Comparison of ENCODE assay signal across 1 cellular context in the genomic region with DNA sequence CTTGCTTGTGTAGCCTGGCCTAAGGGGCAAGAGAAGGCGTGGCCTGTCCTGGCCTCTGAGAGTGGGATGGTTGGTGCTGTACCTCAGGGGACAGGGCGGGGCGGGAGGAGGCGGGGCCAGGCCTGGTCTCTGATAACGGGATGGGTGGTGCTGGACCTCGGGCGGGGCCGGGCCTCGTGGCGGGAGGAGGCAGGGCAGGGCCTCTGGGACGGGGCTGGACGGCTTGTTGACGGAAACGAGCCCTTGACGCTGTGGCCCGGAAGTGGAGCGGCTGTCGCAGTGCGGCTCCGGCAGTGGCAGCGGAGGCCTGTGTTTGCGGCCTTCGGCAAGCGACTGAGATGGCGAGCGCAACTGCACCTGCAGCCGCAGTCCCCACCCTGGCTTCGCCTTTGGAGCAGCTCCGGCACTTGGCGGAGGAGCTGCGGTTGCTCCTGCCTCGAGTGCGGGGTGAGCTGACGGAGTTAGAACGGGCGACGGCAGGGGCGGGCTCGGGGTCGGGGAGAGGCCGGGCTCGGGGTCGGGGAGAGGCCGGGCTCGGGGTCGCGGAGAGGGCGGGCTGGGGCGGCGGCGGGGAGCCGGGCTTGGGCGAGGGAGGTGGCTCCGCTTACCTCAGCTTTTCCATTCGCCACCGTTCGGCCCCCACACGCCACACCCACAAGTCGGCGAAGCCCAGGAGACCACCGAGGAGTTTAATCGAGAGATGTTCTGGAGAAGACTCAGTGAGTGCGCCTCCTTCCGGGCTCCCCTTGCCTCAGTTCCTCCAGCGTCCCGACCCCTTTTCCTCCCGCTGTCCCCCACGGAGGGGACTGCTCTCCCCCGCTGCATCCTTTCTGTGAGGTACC.
A peak's percentile ranks its signal among the peaks of the same experiment; 100 is the strongest.
TF ChIP-seq lines count a peak whose summit lies in the region.

A gene with protein sequence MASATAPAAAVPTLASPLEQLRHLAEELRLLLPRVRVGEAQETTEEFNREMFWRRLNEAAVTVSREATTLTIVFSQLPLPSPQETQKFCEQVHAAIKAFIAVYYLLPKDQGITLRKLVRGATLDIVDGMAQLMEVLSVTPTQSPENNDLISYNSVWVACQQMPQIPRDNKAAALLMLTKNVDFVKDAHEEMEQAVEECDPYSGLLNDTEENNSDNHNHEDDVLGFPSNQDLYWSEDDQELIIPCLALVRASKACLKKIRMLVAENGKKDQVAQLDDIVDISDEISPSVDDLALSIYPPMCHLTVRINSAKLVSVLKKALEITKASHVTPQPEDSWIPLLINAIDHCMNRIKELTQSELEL (plus strand): TSS at position 243 of the 842 bp plus-strand sequence. CDS start 96 bp downstream, at position 339.

TF ChIP-seq in K562, 482 proteins besides CTCF, POLR2A, EP300 and RAD21 (continued from another document and continues in another):
- TF ChIP-seq, protein P1, sequence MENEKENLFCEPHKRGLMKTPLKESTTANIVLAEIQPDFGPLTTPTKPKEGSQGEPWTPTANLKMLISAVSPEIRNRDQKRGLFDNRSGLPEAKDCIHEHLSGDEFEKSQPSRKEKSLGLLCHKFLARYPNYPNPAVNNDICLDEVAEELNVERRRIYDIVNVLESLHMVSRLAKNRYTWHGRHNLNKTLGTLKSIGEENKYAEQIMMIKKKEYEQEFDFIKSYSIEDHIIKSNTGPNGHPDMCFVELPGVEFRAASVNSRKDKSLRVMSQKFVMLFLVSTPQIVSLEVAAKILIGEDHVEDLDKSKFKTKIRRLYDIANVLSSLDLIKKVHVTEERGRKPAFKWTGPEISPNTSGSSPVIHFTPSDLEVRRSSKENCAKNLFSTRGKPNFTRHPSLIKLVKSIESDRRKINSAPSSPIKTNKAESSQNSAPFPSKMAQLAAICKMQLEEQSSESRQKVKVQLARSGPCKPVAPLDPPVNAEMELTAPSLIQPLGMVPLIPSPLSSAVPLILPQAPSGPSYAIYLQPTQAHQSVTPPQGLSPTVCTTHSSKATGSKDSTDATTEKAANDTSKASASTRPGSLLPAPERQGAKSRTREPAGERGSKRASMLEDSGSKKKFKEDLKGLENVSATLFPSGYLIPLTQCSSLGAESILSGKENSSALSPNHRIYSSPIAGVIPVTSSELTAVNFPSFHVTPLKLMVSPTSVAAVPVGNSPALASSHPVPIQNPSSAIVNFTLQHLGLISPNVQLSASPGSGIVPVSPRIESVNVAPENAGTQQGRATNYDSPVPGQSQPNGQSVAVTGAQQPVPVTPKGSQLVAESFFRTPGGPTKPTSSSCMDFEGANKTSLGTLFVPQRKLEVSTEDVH (IDR thresholded peaks at IDR 0.05; ENCODE audit: low read depth, partially characterized antibody), result peak; percentile 86
- TF ChIP-seq NFYB (IDR thresholded peaks at IDR 0.05; ENCODE audit: extremely low read depth, insufficient read length) (no peak), GABPB2 (CRISPR knock-in tag; conservative IDR thresholded peaks at IDR 0.05) (no peak), SMAD2 (IDR thresholded peaks at IDR 0.05; ENCODE audit: low read depth, low read length) (no peak), CTBP1 (IDR thresholded peaks at IDR 0.05; ENCODE audit: borderline replicate concordance) (peak; percentile 93), TEAD1 (CRISPR knock-in tag; IDR thresholded peaks at IDR 0.05) (peak; percentile 57 to 86), TRIM28 (IDR thresholded peaks at IDR 0.05) (no peak), TCF3 (CRISPR knock-in tag; IDR thresholded peaks at IDR 0.05) (peak; percentile 39; the same call in 1 of the 2 replicates), XRCC3 (IDR thresholded peaks at IDR 0.05) (no peak), ESRRA (IDR thresholded peaks at IDR 0.05; ENCODE audit: borderline replicate concordance, low read depth) (peak; percentile 17; the same call in 1 of the 2 replicates), CBX5 (IDR thresholded peaks at IDR 0.05; ENCODE audit: borderline replicate concordance, low read depth) (no peak), CSDE1 (IDR thresholded peaks at IDR 0.05) (no peak), HDAC3 (IDR thresholded peaks at IDR 0.05; ENCODE audit: borderline replicate concordance, partially characterized antibody) (no peak), RBM15 (IDR thresholded peaks at IDR 0.05; ENCODE audit: insufficient read depth, low read length) (no peak), CBX1 (IDR thresholded peaks at IDR 0.05; ENCODE audit: low read depth) (peak; percentile 80; the same call in 1 of the 2 replicates), LEF1 (IDR thresholded peaks at IDR 0.05) (no peak), ZNF143 (CRISPR knock-in tag; IDR thresholded peaks at IDR 0.05) (no peak; the same call in 1 of the 2 replicates), MCM5 (IDR thresholded peaks at IDR 0.05; ENCODE audit: low read depth) (no peak), TEAD2 (tag; IDR thresholded peaks at IDR 0.05) (no peak), ZNF146 (CRISPR knock-in tag; IDR thresholded peaks at IDR 0.05; ENCODE audit: unreplicated experiment) (no peak), SNIP1 (IDR thresholded peaks at IDR 0.05; ENCODE audit: low read depth) (no peak), MAFG (tag; conservative IDR thresholded peaks at IDR 0.05) (no peak), MYNN (IDR thresholded peaks at IDR 0.05) (peak; percentile 84; the same call in 1 of the 2 replicates), MYNN (CRISPR knock-in tag; IDR thresholded peaks at IDR 0.05) (no peak), RHOXF2B (CRISPR knock-in tag; conservative IDR thresholded peaks at IDR 0.05) (no peak), IRF2 (CRISPR knock-in tag; IDR thresholded peaks at IDR 0.05) (no peak), SOX6 (IDR thresholded peaks at IDR 0.05) (peak; percentile 10; the same call in 1 of the 2 replicates), ZNF431 (CRISPR knock-in tag; IDR thresholded peaks at IDR 0.05) (0 out of 2 replicates have a peak, but pooled peaks have one; percentile 48), ZNF274 (IDR thresholded peaks at IDR 0.05; ENCODE audit: borderline replicate concordance, low read depth, low read length) (no peak)
- TF ChIP-seq, protein P2, sequence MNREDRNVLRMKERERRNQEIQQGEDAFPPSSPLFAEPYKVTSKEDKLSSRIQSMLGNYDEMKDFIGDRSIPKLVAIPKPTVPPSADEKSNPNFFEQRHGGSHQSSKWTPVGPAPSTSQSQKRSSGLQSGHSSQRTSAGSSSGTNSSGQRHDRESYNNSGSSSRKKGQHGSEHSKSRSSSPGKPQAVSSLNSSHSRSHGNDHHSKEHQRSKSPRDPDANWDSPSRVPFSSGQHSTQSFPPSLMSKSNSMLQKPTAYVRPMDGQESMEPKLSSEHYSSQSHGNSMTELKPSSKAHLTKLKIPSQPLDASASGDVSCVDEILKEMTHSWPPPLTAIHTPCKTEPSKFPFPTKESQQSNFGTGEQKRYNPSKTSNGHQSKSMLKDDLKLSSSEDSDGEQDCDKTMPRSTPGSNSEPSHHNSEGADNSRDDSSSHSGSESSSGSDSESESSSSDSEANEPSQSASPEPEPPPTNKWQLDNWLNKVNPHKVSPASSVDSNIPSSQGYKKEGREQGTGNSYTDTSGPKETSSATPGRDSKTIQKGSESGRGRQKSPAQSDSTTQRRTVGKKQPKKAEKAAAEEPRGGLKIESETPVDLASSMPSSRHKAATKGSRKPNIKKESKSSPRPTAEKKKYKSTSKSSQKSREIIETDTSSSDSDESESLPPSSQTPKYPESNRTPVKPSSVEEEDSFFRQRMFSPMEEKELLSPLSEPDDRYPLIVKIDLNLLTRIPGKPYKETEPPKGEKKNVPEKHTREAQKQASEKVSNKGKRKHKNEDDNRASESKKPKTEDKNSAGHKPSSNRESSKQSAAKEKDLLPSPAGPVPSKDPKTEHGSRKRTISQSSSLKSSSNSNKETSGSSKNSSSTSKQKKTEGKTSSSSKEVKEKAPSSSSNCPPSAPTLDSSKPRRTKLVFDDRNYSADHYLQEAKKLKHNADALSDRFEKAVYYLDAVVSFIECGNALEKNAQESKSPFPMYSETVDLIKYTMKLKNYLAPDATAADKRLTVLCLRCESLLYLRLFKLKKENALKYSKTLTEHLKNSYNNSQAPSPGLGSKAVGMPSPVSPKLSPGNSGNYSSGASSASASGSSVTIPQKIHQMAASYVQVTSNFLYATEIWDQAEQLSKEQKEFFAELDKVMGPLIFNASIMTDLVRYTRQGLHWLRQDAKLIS (CRISPR knock-in tag; IDR thresholded peaks at IDR 0.05), result no peak
- TF ChIP-seq, protein P3, sequence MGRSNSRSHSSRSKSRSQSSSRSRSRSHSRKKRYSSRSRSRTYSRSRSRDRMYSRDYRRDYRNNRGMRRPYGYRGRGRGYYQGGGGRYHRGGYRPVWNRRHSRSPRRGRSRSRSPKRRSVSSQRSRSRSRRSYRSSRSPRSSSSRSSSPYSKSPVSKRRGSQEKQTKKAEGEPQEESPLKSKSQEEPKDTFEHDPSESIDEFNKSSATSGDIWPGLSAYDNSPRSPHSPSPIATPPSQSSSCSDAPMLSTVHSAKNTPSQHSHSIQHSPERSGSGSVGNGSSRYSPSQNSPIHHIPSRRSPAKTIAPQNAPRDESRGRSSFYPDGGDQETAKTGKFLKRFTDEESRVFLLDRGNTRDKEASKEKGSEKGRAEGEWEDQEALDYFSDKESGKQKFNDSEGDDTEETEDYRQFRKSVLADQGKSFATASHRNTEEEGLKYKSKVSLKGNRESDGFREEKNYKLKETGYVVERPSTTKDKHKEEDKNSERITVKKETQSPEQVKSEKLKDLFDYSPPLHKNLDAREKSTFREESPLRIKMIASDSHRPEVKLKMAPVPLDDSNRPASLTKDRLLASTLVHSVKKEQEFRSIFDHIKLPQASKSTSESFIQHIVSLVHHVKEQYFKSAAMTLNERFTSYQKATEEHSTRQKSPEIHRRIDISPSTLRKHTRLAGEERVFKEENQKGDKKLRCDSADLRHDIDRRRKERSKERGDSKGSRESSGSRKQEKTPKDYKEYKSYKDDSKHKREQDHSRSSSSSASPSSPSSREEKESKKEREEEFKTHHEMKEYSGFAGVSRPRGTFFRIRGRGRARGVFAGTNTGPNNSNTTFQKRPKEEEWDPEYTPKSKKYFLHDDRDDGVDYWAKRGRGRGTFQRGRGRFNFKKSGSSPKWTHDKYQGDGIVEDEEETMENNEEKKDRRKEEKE (IDR thresholded peaks at IDR 0.05; ENCODE audit: borderline replicate concordance in 1 of 2, control insufficient read depth in 1 of 2, low read depth in 2 of 2, low read length in 1 of 2), result no peak
- TF ChIP-seq, protein P4, sequence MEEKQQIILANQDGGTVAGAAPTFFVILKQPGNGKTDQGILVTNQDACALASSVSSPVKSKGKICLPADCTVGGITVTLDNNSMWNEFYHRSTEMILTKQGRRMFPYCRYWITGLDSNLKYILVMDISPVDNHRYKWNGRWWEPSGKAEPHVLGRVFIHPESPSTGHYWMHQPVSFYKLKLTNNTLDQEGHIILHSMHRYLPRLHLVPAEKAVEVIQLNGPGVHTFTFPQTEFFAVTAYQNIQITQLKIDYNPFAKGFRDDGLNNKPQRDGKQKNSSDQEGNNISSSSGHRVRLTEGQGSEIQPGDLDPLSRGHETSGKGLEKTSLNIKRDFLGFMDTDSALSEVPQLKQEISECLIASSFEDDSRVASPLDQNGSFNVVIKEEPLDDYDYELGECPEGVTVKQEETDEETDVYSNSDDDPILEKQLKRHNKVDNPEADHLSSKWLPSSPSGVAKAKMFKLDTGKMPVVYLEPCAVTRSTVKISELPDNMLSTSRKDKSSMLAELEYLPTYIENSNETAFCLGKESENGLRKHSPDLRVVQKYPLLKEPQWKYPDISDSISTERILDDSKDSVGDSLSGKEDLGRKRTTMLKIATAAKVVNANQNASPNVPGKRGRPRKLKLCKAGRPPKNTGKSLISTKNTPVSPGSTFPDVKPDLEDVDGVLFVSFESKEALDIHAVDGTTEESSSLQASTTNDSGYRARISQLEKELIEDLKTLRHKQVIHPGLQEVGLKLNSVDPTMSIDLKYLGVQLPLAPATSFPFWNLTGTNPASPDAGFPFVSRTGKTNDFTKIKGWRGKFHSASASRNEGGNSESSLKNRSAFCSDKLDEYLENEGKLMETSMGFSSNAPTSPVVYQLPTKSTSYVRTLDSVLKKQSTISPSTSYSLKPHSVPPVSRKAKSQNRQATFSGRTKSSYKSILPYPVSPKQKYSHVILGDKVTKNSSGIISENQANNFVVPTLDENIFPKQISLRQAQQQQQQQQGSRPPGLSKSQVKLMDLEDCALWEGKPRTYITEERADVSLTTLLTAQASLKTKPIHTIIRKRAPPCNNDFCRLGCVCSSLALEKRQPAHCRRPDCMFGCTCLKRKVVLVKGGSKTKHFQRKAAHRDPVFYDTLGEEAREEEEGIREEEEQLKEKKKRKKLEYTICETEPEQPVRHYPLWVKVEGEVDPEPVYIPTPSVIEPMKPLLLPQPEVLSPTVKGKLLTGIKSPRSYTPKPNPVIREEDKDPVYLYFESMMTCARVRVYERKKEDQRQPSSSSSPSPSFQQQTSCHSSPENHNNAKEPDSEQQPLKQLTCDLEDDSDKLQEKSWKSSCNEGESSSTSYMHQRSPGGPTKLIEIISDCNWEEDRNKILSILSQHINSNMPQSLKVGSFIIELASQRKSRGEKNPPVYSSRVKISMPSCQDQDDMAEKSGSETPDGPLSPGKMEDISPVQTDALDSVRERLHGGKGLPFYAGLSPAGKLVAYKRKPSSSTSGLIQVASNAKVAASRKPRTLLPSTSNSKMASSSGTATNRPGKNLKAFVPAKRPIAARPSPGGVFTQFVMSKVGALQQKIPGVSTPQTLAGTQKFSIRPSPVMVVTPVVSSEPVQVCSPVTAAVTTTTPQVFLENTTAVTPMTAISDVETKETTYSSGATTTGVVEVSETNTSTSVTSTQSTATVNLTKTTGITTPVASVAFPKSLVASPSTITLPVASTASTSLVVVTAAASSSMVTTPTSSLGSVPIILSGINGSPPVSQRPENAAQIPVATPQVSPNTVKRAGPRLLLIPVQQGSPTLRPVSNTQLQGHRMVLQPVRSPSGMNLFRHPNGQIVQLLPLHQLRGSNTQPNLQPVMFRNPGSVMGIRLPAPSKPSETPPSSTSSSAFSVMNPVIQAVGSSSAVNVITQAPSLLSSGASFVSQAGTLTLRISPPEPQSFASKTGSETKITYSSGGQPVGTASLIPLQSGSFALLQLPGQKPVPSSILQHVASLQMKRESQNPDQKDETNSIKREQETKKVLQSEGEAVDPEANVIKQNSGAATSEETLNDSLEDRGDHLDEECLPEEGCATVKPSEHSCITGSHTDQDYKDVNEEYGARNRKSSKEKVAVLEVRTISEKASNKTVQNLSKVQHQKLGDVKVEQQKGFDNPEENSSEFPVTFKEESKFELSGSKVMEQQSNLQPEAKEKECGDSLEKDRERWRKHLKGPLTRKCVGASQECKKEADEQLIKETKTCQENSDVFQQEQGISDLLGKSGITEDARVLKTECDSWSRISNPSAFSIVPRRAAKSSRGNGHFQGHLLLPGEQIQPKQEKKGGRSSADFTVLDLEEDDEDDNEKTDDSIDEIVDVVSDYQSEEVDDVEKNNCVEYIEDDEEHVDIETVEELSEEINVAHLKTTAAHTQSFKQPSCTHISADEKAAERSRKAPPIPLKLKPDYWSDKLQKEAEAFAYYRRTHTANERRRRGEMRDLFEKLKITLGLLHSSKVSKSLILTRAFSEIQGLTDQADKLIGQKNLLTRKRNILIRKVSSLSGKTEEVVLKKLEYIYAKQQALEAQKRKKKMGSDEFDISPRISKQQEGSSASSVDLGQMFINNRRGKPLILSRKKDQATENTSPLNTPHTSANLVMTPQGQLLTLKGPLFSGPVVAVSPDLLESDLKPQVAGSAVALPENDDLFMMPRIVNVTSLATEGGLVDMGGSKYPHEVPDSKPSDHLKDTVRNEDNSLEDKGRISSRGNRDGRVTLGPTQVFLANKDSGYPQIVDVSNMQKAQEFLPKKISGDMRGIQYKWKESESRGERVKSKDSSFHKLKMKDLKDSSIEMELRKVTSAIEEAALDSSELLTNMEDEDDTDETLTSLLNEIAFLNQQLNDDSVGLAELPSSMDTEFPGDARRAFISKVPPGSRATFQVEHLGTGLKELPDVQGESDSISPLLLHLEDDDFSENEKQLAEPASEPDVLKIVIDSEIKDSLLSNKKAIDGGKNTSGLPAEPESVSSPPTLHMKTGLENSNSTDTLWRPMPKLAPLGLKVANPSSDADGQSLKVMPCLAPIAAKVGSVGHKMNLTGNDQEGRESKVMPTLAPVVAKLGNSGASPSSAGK (IDR thresholded peaks at IDR 0.05), result peak; percentile 58; the same call in 1 of the 2 replicates
